2 cellular contexts compared by ENCODE assay signal in the genomic region with DNA sequence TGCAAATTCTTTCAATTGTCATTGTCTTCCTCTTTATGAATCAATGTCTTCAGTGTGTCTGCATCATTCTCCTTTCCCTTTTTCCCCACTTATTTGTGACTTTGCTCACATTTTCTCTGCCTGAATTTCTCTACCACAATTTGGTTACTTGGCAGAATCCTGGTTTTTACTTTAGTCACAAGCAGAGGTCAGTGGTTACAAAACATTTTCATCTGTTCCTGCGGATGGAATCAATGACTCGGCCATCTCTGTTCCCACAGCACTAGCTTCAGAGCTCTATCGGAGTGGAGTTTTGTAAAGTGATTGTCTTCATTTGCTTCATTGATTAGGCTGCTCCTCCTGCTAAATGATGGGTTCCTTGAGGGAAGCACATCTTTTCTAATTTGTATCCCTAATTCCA.
TF ChIP-seq lines count a peak whose summit lies in the region.

No MANE protein-coding gene starts in this region.

TF ChIP-seq in GM23338, 12 proteins besides CTCF, POLR2A, EP300 and RAD21:
- TF ChIP-seq EZH2phosphoT487 (IDR thresholded peaks at IDR 0.05; ENCODE audit: unreplicated experiment) = no peak
- TF ChIP-seq POLR2AphosphoS5 (IDR thresholded peaks at IDR 0.05; ENCODE audit: low read depth) = no peak
- no peak for TF ChIP-seq ZNF331 (CRISPR knock-in tag; IDR thresholded peaks at IDR 0.05; ENCODE audit: low read depth)
- no peak for TF ChIP-seq CREB1 (CRISPR knock-in tag; IDR thresholded peaks at IDR 0.05; ENCODE audit: low read depth)
- no peak for TF ChIP-seq JUNB (IDR thresholded peaks at IDR 0.05; ENCODE audit: unreplicated experiment)
- no peak for TF ChIP-seq STAT1 (IDR thresholded peaks at IDR 0.05; ENCODE audit: unreplicated experiment)
- TF ChIP-seq, protein P1, sequence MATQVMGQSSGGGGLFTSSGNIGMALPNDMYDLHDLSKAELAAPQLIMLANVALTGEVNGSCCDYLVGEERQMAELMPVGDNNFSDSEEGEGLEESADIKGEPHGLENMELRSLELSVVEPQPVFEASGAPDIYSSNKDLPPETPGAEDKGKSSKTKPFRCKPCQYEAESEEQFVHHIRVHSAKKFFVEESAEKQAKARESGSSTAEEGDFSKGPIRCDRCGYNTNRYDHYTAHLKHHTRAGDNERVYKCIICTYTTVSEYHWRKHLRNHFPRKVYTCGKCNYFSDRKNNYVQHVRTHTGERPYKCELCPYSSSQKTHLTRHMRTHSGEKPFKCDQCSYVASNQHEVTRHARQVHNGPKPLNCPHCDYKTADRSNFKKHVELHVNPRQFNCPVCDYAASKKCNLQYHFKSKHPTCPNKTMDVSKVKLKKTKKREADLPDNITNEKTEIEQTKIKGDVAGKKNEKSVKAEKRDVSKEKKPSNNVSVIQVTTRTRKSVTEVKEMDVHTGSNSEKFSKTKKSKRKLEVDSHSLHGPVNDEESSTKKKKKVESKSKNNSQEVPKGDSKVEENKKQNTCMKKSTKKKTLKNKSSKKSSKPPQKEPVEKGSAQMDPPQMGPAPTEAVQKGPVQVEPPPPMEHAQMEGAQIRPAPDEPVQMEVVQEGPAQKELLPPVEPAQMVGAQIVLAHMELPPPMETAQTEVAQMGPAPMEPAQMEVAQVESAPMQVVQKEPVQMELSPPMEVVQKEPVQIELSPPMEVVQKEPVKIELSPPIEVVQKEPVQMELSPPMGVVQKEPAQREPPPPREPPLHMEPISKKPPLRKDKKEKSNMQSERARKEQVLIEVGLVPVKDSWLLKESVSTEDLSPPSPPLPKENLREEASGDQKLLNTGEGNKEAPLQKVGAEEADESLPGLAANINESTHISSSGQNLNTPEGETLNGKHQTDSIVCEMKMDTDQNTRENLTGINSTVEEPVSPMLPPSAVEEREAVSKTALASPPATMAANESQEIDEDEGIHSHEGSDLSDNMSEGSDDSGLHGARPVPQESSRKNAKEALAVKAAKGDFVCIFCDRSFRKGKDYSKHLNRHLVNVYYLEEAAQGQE (IDR thresholded peaks at IDR 0.05; ENCODE audit: unreplicated experiment) = no peak

TF ChIP-seq in H1, 55 proteins besides CTCF, POLR2A, EP300 and RAD21:
- no peak for TF ChIP-seq TEAD4 (IDR thresholded peaks at IDR 0.05; ENCODE audit: low read depth, low read length)
- no peak for TF ChIP-seq TAF7 (optimal IDR thresholded peaks at IDR 0.05; ENCODE audit: borderline replicate concordance, low read depth, low read length)
- TF ChIP-seq CHD2 (IDR thresholded peaks at IDR 0.05; ENCODE audit: low read length) = no peak
- no peak for TF ChIP-seq E2F6 (IDR thresholded peaks at IDR 0.05)
- no peak for TF ChIP-seq PHF8 (conservative IDR thresholded peaks at IDR 0.05; ENCODE audit: low read depth, low read length)
- no peak for TF ChIP-seq CBX8 (IDR thresholded peaks at IDR 0.05; ENCODE audit: borderline replicate concordance, low read depth, low read length)
- TF ChIP-seq RNF2 (IDR thresholded peaks at IDR 0.05; ENCODE audit: borderline replicate concordance, low read depth, low read length, missing control alignments, poor library complexity, severe bottlenecking) = no peak
- TF ChIP-seq ASH2L (IDR thresholded peaks at IDR 0.05; ENCODE audit: low read length) = no peak
- no peak for TF ChIP-seq RXRA (IDR thresholded peaks at IDR 0.05; ENCODE audit: insufficient read depth, low read depth, low read length)
- TF ChIP-seq RBBP5 (IDR thresholded peaks at IDR 0.05; ENCODE audit: borderline replicate concordance, low read depth, low read length) = no peak
- TF ChIP-seq SP2 (IDR thresholded peaks at IDR 0.05; ENCODE audit: low read length) = no peak
- no peak for TF ChIP-seq CREB1 (IDR thresholded peaks at IDR 0.05)
- no peak for TF ChIP-seq KDM5A (IDR thresholded peaks at IDR 0.05; ENCODE audit: low read length)
- TF ChIP-seq JUN (IDR thresholded peaks at IDR 0.05; ENCODE audit: low read depth, low read length) = no peak
- TF ChIP-seq RFX5 (IDR thresholded peaks at IDR 0.05; ENCODE audit: borderline replicate concordance, low read depth, low read length) = no peak
- no peak for TF ChIP-seq POU5F1 (IDR thresholded peaks at IDR 0.05; ENCODE audit: low read depth, low read length)
